In genomic region chr5:380701-381309, GRCh38 we compare ENCODE assay signal across 15 cellular contexts. TPM values are rescaled to one million over a fixed set of nuclear protein-coding genes. Genes with fewer than 3 reads are reported as not detected.
DNase-seq lines count a peak whose midpoint lies in the region; TF ChIP-seq lines count a peak whose summit lies in the region.
"Had no signal": no experiment of that assay in that cellular context is flagged by ENCODE, and none has a peak within 500 bp of the region (broad histone marks: within the 10 kb centered on the region; RNA-seq: fewer than 3 reads in every experiment).

No MANE protein-coding gene starts in this region.

- H3K27ac ChIP-seq in Peyer's patch (no peak overlapping the region), sigmoid colon (no peak overlapping the region)
- H3K27ac ChIP-seq: 22Rv1, tibial artery had no signal

- H3K4me3 Mint-ChIP-seq in dendritic cell treated with granulocyte-macrophage colony-stimulating factor and Interleukin-4, amounts not matched to agents 40 ng/mL and 50 ng/mL, for 4 days: no peak overlapping the region

- TF ChIP-seq POLR2A in Peyer's patch (IDR thresholded peaks at IDR 0.05): no peak
- TF ChIP-seq POLR2A in sigmoid colon (IDR thresholded peaks at IDR 0.05): no peak

- H3K4me1 ChIP-seq in Peyer's patch: no peaks in the 10 kb centered on the region
- no peaks in the 10 kb centered on the region for H3K4me1 ChIP-seq in sigmoid colon
- H3K4me1 ChIP-seq: tibial artery had no signal

- TF ChIP-seq EP300 in sigmoid colon (IDR thresholded peaks at IDR 0.05): no peak

- DNase-seq in NOMO-1 treated with DMSO at 0.1 percent for 48 hours (lab: John Stamatoyannopoulos, UW; ENCODE audit: unreplicated experiment) (peak; percentile 56), NOMO-1 treated with dmso at 0.1 percent for 144 hours (lab: John Stamatoyannopoulos, UW; ENCODE audit: unreplicated experiment) (no peak), Peyer's patch (peak in 2 of 3 donors; percentile 22 to 37), sigmoid colon (peak; percentile 15), GM19238 (ENCODE audit: insufficient read length, low spot score) (no peak), DMS153 (lab: John Stamatoyannopoulos, UW) (no peak), RPMI8226 (no peak)
- DNase-seq: amniotic stem cell, midbrain, NCI-H1092 treated with DMSO at 0.1 percent for 48 hours, NCI-H446 treated with DMSO at 0.1 percent for 48 hours, SK-N-SH had no signal

- no peak for TF ChIP-seq CTCF in Peyer's patch (IDR thresholded peaks at IDR 0.05)
- no peak for TF ChIP-seq CTCF in sigmoid colon (IDR thresholded peaks at IDR 0.05)

- H3K9me3 ChIP-seq in Peyer's patch (no peaks in the 10 kb centered on the region), sigmoid colon (peaks cover 0 to 6% (median 4%) of the 10 kb centered on the region in 4 donors)
- H3K9me3 ChIP-seq: SK-N-SH had no signal

- peaks cover 6% of the 10 kb centered on the region for H3K9me3 Mint-ChIP-seq in dendritic cell treated with granulocyte-macrophage colony-stimulating factor and Interleukin-4, amounts not matched to agents 40 ng/mL and 50 ng/mL, for 4 days

- H3K4me1 Mint-ChIP-seq in dendritic cell treated with granulocyte-macrophage colony-stimulating factor and Interleukin-4, amounts not matched to agents 40 ng/mL and 50 ng/mL, for 4 days (ENCODE audit: low read depth): peaks cover 71% of the 10 kb centered on the region

- no peak overlapping the region for H3K4me3 ChIP-seq in Peyer's patch
- H3K4me3 ChIP-seq in sigmoid colon: no peak overlapping the region
- H3K4me3 ChIP-seq: tibial artery had no signal

- intact Hi-C loops in dendritic cell treated with granulocyte-macrophage colony-stimulating factor and Interleukin-4, amounts not matched to agents 40 ng/mL and 50 ng/mL, for 4 days (cut with micrococcal nuclease): no loop called here
- intact Hi-C loops in sigmoid colon (cut with DNase I): no loop called here

- H3K27me3 Mint-ChIP-seq in dendritic cell treated with granulocyte-macrophage colony-stimulating factor and Interleukin-4, amounts not matched to agents 40 ng/mL and 50 ng/mL, for 4 days: no peaks in the 10 kb centered on the region

- peak overlapping the region; percentile 82 for H3K27ac Mint-ChIP-seq in dendritic cell treated with granulocyte-macrophage colony-stimulating factor and Interleukin-4, amounts not matched to agents 40 ng/mL and 50 ng/mL, for 4 days

- H3K36me3 ChIP-seq in Peyer's patch: no peaks in the 10 kb centered on the region
- H3K36me3 ChIP-seq in sigmoid colon: no peaks in the 10 kb centered on the region
- H3K36me3 ChIP-seq: tibial artery had no signal

- H3K27me3 ChIP-seq in Peyer's patch: no peaks in the 10 kb centered on the region
- H3K27me3 ChIP-seq in sigmoid colon: no peaks in the 10 kb centered on the region

- WGBS in sigmoid colon, 2 donors: 47 to 74% methylated on average over 2 of the region's 2 CpGs

- peaks cover 86% of the 10 kb centered on the region for H3K36me3 Mint-ChIP-seq in dendritic cell treated with granulocyte-macrophage colony-stimulating factor and Interleukin-4, amounts not matched to agents 40 ng/mL and 50 ng/mL, for 4 days (ENCODE audit: low read depth)

RNA-seq across cellular contexts. Expression of gene AHRR, which starts 59.3 kb away (rescaled TPM):
- total RNA-seq in Peyer's patch (10 to 100 TPM in 1 of 4 donors, 1 to 10 TPM in 3; 1.6 to 28.1 (median 2.4) TPM), sigmoid colon (1 to 10 TPM in 1 of 4 donors, under 1 TPM in 2, not detected in 1; under 0.01 to 1.4 (median 0.68) TPM)
- polyA plus RNA-seq in sigmoid colon: 1 to 10 TPM in 2 of 3 donors, under 1 TPM in 1; 0.85 to 1.8 (median 1.2) TPM

Comparison
In these comparisons a context has a peak if more than half of its experiments do, and no peak if none do; other contexts are left out.
1. DNase-seq: peak in NOMO-1 treated with DMSO at 0.1 percent for 48 hours (single experiment), Peyer's patch (2 of 3) and sigmoid colon (single experiment); none in NOMO-1 treated with dmso at 0.1 percent for 144 hours (single experiment), GM19238 (single experiment), DMS153 (single experiment) and RPMI8226 (single experiment).